11 cellular contexts compared by ENCODE assay signal in genomic region chr9:82934949-82935348, GRCh38.
DNase-seq lines count a peak whose midpoint lies in the region; ATAC-seq lines count a peak whose summit lies in the region.
"Had no signal": no experiment of that assay in that cellular context is flagged by ENCODE, and none has a peak within 500 bp of the region (broad histone marks: within the 10 kb centered on the region; RNA-seq: fewer than 3 reads in every experiment).

No MANE protein-coding gene starts in this region.

- H3K27ac ChIP-seq in HUES64 (ENCODE audit: low read depth, low read length) (peak overlapping the region; percentile 51; the same call in 1 of the 2 replicates), right cardiac atrium (ENCODE audit: low read length) (no peak overlapping the region)

- H3K4me3 ChIP-seq in HUES64 (ENCODE audit: low read length): no peak overlapping the region
- H3K4me3 ChIP-seq in right cardiac atrium (ENCODE audit: low read length): no peak overlapping the region

- no peaks in the 10 kb centered on the region for H3K27me3 ChIP-seq in HUES64 (ENCODE audit: insufficient read depth, low read length)
- H3K27me3 ChIP-seq in right cardiac atrium (ENCODE audit: control insufficient read depth, insufficient read depth): no peaks in the 10 kb centered on the region

- no peak overlapping the region for H3K9ac ChIP-seq in HUES64 (ENCODE audit: low read depth, low read length)

- DNase-seq in COLO668 (lab: John Stamatoyannopoulos, UW; ENCODE audit: unreplicated experiment) (peak; percentile 50), astrocyte of the hippocampus (ENCODE audit: low read depth, low spot score) (peak; percentile 86), kidney glomerular epithelial cell (lab: John Stamatoyannopoulos, UW) (peak; percentile 89), KG1 (lab: John Stamatoyannopoulos, UW) (no peak), right cardiac atrium (no peak), NCI-H1930 (lab: John Stamatoyannopoulos, UW) (no peak)
- DNase-seq: CD4-positive, CD25-positive, alpha-beta regulatory T cell; GOT3; NCI-H345 had no signal

- H3K36me3 ChIP-seq in HUES64 (ENCODE audit: insufficient read depth, low read length): no peaks in the 10 kb centered on the region

- H3K4me1 ChIP-seq in HUES64 (ENCODE audit: insufficient read depth, low read length): peaks cover 12% of the 10 kb centered on the region; the same call in 1 of the 2 replicates
- H3K4me1 ChIP-seq in right cardiac atrium (ENCODE audit: control insufficient read depth, insufficient read depth, low read length): no peaks in the 10 kb centered on the region

- no peak for ATAC-seq in right cardiac atrium
- ATAC-seq in HG02642 (IDR thresholded peaks at IDR 0.05; ENCODE audit: poor library complexity, unreplicated experiment): no peak

- no peaks in the 10 kb centered on the region for H3K9me3 ChIP-seq in HUES64 (ENCODE audit: insufficient read depth, low read depth, low read length)
- H3K9me3 ChIP-seq in right cardiac atrium (ENCODE audit: control insufficient read depth, low read length): no peaks in the 10 kb centered on the region

- 76% methylated on average over 2 of the region's 2 CpGs for WGBS in HUES64
- 49% methylated on average over 2 of the region's 2 CpGs for WGBS in right cardiac atrium

- intact Hi-C loops in right cardiac atrium (cut with DNase I): no loop called here

Comparison
In these comparisons a context has a peak if more than half of its experiments do, and no peak if none do; other contexts are left out.
1. DNase-seq: peak in COLO668 (single experiment), astrocyte of the hippocampus (single experiment) and kidney glomerular epithelial cell (single experiment); none in KG1 (single experiment), right cardiac atrium (0 of 3) and NCI-H1930 (0 of 2).